Comparison of ENCODE assay signal across 18 cellular contexts in the genomic region with DNA sequence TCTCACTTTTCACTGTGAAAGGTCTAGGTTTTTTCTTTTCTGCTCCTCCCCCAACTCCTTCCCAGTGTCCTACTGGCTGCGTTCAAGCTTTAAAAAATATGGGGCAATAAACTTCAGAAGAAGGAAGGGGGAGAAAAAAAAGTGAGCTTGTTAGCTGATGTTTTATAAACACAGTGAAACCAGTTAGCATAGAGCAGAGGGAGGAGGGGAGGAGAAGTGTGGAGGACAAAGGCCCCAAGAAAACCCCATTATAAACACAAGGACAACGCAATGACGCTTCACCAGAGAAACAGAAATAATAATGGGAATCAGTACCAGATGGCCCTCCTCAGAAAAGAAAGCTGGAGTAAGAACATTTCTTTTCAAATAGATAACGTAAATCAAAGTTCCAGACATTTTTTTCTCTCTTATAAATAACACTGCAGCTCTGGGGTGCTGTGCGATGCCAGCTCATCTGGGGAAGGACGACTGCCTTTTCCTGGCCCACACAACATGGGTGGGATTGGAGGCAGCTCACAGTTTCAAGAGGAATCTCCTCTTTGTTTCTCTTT.
A peak's percentile ranks its signal among the peaks of the same experiment; 100 is the strongest.
DNase-seq lines count a peak whose midpoint lies in the region; ATAC-seq, FAIRE-seq and TF ChIP-seq lines count a peak whose summit lies in the region.
"Had no signal": no experiment of that assay in that cellular context is flagged by ENCODE, and none has a peak within 500 bp of the region (broad histone marks: within the 10 kb centered on the region; RNA-seq: fewer than 3 reads in every experiment).

No MANE protein-coding gene starts in this region.

- H3K4me1 ChIP-seq in breast epithelium: no peaks in the 10 kb centered on the region
- peaks cover 5 to 15% (median 5%) of the 10 kb centered on the region in 3 donors for H3K4me1 ChIP-seq in esophagus squamous epithelium
- peaks cover 39% of the 10 kb centered on the region for H3K4me1 ChIP-seq in muscle layer of colon (ENCODE audit: insufficient read depth, low read length)
- peaks cover 23% of the 10 kb centered on the region for H3K4me1 ChIP-seq in upper lobe of right lung
- H3K4me1 ChIP-seq in foreskin keratinocyte: peaks cover 9% of the 10 kb centered on the region
- H3K4me1 ChIP-seq: Caco-2 had no signal

- CTCF ChIA-PET in MCF 10A (lab: Yijun Ruan, JAX): interaction anchor here (0.7 kb wide), 1 partner anchor 242 kb away, joined by 4 read pairs; no protein-coding TSS in a partner anchor

- peaks cover 21% of the 10 kb centered on the region for H3K4me1 Mint-ChIP-seq in MCF 10A (ENCODE audit: insufficient read depth, unreplicated experiment)
- no peaks in the 10 kb centered on the region for H3K4me1 Mint-ChIP-seq in activated T-cell treated with anti-CD3 and anti-CD28 coated beads, Interleukin-2, amount 50 U/mL, for 4 hours (ENCODE audit: low read depth)
- H3K4me1 Mint-ChIP-seq: activated naive CD8-positive, alpha-beta T cell treated with anti-CD3 and anti-CD28 coated beads, Interleukin-2, amount 10 ng/mL, durations not matched to agents 7 days and 5 days; stimulated activated naive B cell treated with anti-CD40 and anti-IgM and Interleukin-4, amounts not matched to agents 10 μg/mL and 1 μg/mL and 100 μg/mL, for 72 hours had no signal

- no peak overlapping the region for H3K4me3 Mint-ChIP-seq in MCF 10A (ENCODE audit: unreplicated experiment)
- no peak overlapping the region for H3K4me3 Mint-ChIP-seq in activated T-cell treated with anti-CD3 and anti-CD28 coated beads, Interleukin-2, amount 50 U/mL, for 4 hours
- H3K4me3 Mint-ChIP-seq: activated naive CD8-positive, alpha-beta T cell treated with anti-CD3 and anti-CD28 coated beads, Interleukin-2, amount 10 ng/mL, durations not matched to agents 7 days and 5 days; stimulated activated naive B cell treated with anti-CD40 and anti-IgM and Interleukin-4, amounts not matched to agents 10 μg/mL and 1 μg/mL and 100 μg/mL, for 72 hours; T-helper 1 cell treated with Interleukin-12 subunit alpha and Interleukin-12 subunit beta and Interleukin-4 antibody, amounts not matched to agents 30 μg/mL and 1 μg/mL, for 36 hours had no signal

- DNase-seq in breast epithelium (ENCODE audit: low spot score in 2 of 2): no peak
- DNase-seq in MCF 10A (ENCODE audit: unreplicated experiment): no peak
- DNase-seq in esophagus squamous epithelium (lab: John Stamatoyannopoulos, UW): no peak
- DNase-seq in upper lobe of right lung: no peak
- no peak for DNase-seq in GM12891 (ENCODE audit: insufficient read length, low spot score)
- DNase-seq in foreskin keratinocyte: no peak
- no peak for DNase-seq in activated T-cell treated with anti-CD3 and anti-CD28 coated beads, Interleukin-2, amount 50 U/mL, for 4 hours
- DNase-seq: 8988T; activated naive CD8-positive, alpha-beta T cell treated with anti-CD3 and anti-CD28 coated beads, Interleukin-2, amount 10 ng/mL, durations not matched to agents 7 days and 5 days; activated T-cell treated with anti-CD3 and anti-CD28 coated beads for 4 hours; Caco-2; stimulated activated naive B cell treated with anti-CD40 and anti-IgM and Interleukin-4, amounts not matched to agents 10 μg/mL and 1 μg/mL and 100 μg/mL, for 72 hours had no signal

- POLR2A ChIA-PET in MCF 10A (lab: Yijun Ruan, JAX): interaction anchor here (0.7 kb wide), 1 partner anchor 18 kb away, joined by 3 read pairs; no protein-coding TSS in a partner anchor

- no peaks in the 10 kb centered on the region for H3K27me3 Mint-ChIP-seq in MCF 10A (ENCODE audit: insufficient read depth, unreplicated experiment)
- peaks cover 9% of the 10 kb centered on the region for H3K27me3 Mint-ChIP-seq in activated T-cell treated with anti-CD3 and anti-CD28 coated beads, Interleukin-2, amount 50 U/mL, for 4 hours (ENCODE audit: low read depth)

- no peak overlapping the region for H3K9ac ChIP-seq in muscle layer of colon (ENCODE audit: low read length)

- H3K27ac ChIP-seq in breast epithelium (peak overlapping the region; percentile 46 to 55), esophagus squamous epithelium (peak overlapping the region; percentile 44 to 81 (median 72)), muscle layer of colon (ENCODE audit: low read depth, low read length) (peak overlapping the region; percentile 69), upper lobe of right lung (peak overlapping the region; percentile 71), foreskin keratinocyte (no peak overlapping the region)

- no TSS peak for BruUV-seq in MCF 10A (replicated peaks; lab: Mats Ljungman, UMichigan)

- FAIRE-seq in GM12891 (lab: Jason Lieb, UNC): no peak
- FAIRE-seq: frontal cortex, H1 had no signal

- no peak overlapping the region for H3K4me3 ChIP-seq in breast epithelium
- no peak overlapping the region for H3K4me3 ChIP-seq in esophagus squamous epithelium
- H3K4me3 ChIP-seq in muscle layer of colon (ENCODE audit: low read depth in 1 of 2, low read length in 2 of 2): peak overlapping the region in 1 of 2 donors; percentile 35
- H3K4me3 ChIP-seq in upper lobe of right lung: no peak overlapping the region
- H3K4me3 ChIP-seq: coronary artery had no signal

- intact Hi-C loops in breast epithelium (cut with DNase I; ENCODE audit: low total_unique reads): no loop called here
- intact Hi-C loops in MCF 10A (cut with micrococcal nuclease): loop anchor here (10.0 kb wide), 1 partner anchor 165 kb away; no protein-coding TSS in a partner anchor
- intact Hi-C loops in esophagus squamous epithelium (cut with DNase I): no loop called here
- intact Hi-C loops in upper lobe of right lung (cut with DNase I): no loop called here

- H3K36me3 Mint-ChIP-seq in MCF 10A (ENCODE audit: insufficient read depth, unreplicated experiment): no peaks in the 10 kb centered on the region
- H3K36me3 Mint-ChIP-seq in activated T-cell treated with anti-CD3 and anti-CD28 coated beads, Interleukin-2, amount 50 U/mL, for 4 hours (ENCODE audit: insufficient read depth): no peaks in the 10 kb centered on the region
- H3K36me3 Mint-ChIP-seq: activated naive CD8-positive, alpha-beta T cell treated with anti-CD3 and anti-CD28 coated beads, Interleukin-2, amount 10 ng/mL, durations not matched to agents 7 days and 5 days; stimulated activated naive B cell treated with anti-CD40 and anti-IgM and Interleukin-4, amounts not matched to agents 10 μg/mL and 1 μg/mL and 100 μg/mL, for 72 hours had no signal

- no peak for TF ChIP-seq CTCF in breast epithelium (IDR thresholded peaks at IDR 0.05)
- TF ChIP-seq CTCF in MCF 10A (IDR thresholded peaks at IDR 0.05; ENCODE audit: unreplicated experiment): no peak
- TF ChIP-seq CTCF in esophagus squamous epithelium (IDR thresholded peaks at IDR 0.05): no peak
- TF ChIP-seq CTCF in upper lobe of right lung (IDR thresholded peaks at IDR 0.05): no peak
- no peak for TF ChIP-seq CTCF in foreskin keratinocyte (conservative IDR thresholded peaks at IDR 0.05)

- no peaks in the 10 kb centered on the region for H3K9me3 Mint-ChIP-seq in MCF 10A (ENCODE audit: unreplicated experiment)
- no peaks in the 10 kb centered on the region for H3K9me3 Mint-ChIP-seq in activated T-cell treated with anti-CD3 and anti-CD28 coated beads, Interleukin-2, amount 50 U/mL, for 4 hours
- H3K9me3 Mint-ChIP-seq: activated naive CD8-positive, alpha-beta T cell treated with anti-CD3 and anti-CD28 coated beads, Interleukin-2, amount 10 ng/mL, durations not matched to agents 7 days and 5 days; stimulated activated naive B cell treated with anti-CD40 and anti-IgM and Interleukin-4, amounts not matched to agents 10 μg/mL and 1 μg/mL and 100 μg/mL, for 72 hours; T-helper 1 cell treated with Interleukin-12 subunit alpha and Interleukin-12 subunit beta and Interleukin-4 antibody, amounts not matched to agents 30 μg/mL and 1 μg/mL, for 36 hours had no signal

- ATAC-seq in upper lobe of right lung (no peak), foreskin keratinocyte (no peak)
- ATAC-seq in activated T-cell treated with anti-CD3 and anti-CD28 coated beads, Interleukin-2, amount 50 U/mL, for 4 hours: no peak
- ATAC-seq: Panc1; stimulated activated naive B cell treated with anti-CD40 and anti-IgM and Interleukin-4, amounts not matched to agents 10 μg/mL and 1 μg/mL and 100 μg/mL, for 72 hours had no signal

- no peak overlapping the region for H3K27ac Mint-ChIP-seq in MCF 10A (ENCODE audit: low read depth, unreplicated experiment)
- H3K27ac Mint-ChIP-seq: activated naive CD8-positive, alpha-beta T cell treated with anti-CD3 and anti-CD28 coated beads, Interleukin-2, amount 10 ng/mL, durations not matched to agents 7 days and 5 days; stimulated activated naive B cell treated with anti-CD40 and anti-IgM and Interleukin-4, amounts not matched to agents 10 μg/mL and 1 μg/mL and 100 μg/mL, for 72 hours; T-helper 1 cell treated with Interleukin-12 subunit alpha and Interleukin-12 subunit beta and Interleukin-4 antibody, amounts not matched to agents 30 μg/mL and 1 μg/mL, for 36 hours had no signal

- H3K36me3 ChIP-seq in breast epithelium (no peaks in the 10 kb centered on the region), esophagus squamous epithelium (no peaks in the 10 kb centered on the region), muscle layer of colon (ENCODE audit: insufficient read depth, low read length) (no peaks in the 10 kb centered on the region), upper lobe of right lung (no peaks in the 10 kb centered on the region)

- no peaks in the 10 kb centered on the region for H3K9me3 ChIP-seq in breast epithelium
- H3K9me3 ChIP-seq in esophagus squamous epithelium: no peaks in the 10 kb centered on the region
- no peaks in the 10 kb centered on the region for H3K9me3 ChIP-seq in muscle layer of colon (ENCODE audit: low read length)
- no peaks in the 10 kb centered on the region for H3K9me3 ChIP-seq in upper lobe of right lung
- H3K9me3 ChIP-seq: Caco-2 had no signal

- H3K27me3 ChIP-seq in breast epithelium: no peaks in the 10 kb centered on the region
- no peaks in the 10 kb centered on the region for H3K27me3 ChIP-seq in esophagus squamous epithelium
- no peaks in the 10 kb centered on the region for H3K27me3 ChIP-seq in muscle layer of colon (ENCODE audit: control insufficient read depth in 1 of 2, insufficient read depth in 2 of 2, low read length in 2 of 2)
- no peaks in the 10 kb centered on the region for H3K27me3 ChIP-seq in upper lobe of right lung
- H3K27me3 ChIP-seq in foreskin keratinocyte: no peaks in the 10 kb centered on the region

- TF ChIP-seq POLR2A in breast epithelium (IDR thresholded peaks at IDR 0.05): no peak
- no peak for TF ChIP-seq POLR2A in esophagus squamous epithelium (IDR thresholded peaks at IDR 0.05)
- no peak for TF ChIP-seq POLR2A in GM12891 (IDR thresholded peaks at IDR 0.05; ENCODE audit: low read depth, low read length)

- WGBS in esophagus squamous epithelium, 2 donors: 70% methylated on average over 6 of the region's 6 CpGs

TF ChIP-seq in GM12891, 5 proteins besides CTCF, POLR2A, EP300 and RAD21:
- TF ChIP-seq TAF1 (IDR thresholded peaks at IDR 0.05; ENCODE audit: low read depth, low read length) (no peak), SPI1 (IDR thresholded peaks at IDR 0.05; ENCODE audit: low read depth, low read length) (no peak), PAX5 (IDR thresholded peaks at IDR 0.05; ENCODE audit: insufficient read depth, low read length, severe bottlenecking) (no peak), POLR2AphosphoS5 (IDR thresholded peaks at IDR 0.05; ENCODE audit: low read depth, low read length) (no peak), POU2F2 (IDR thresholded peaks at IDR 0.05; ENCODE audit: low read depth, low read length) (no peak)
